Comparison of ENCODE assay signal across 13 cellular contexts in the genomic region with DNA sequence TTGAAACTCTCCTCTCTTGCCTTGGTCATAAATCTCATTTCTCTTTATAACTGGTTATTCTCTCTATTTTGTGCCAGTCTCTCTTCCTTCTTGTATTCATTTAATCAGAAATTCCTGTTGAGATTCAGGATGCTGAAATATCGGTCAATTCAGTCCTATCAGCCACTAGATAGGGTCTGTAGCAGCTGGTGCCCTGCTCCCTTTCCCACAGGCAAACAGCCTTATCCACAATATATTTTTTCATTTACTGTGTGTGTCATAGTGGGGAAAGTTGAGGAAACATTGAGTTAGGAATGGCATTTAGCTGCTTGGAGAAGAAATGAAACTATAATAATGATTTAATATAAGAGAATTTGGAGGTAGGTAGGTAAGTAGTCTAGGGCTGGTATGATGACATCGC.
"Had no signal": no experiment of that assay in that cellular context is flagged by ENCODE, and none has a peak within 500 bp of the region (broad histone marks: within the 10 kb centered on the region; RNA-seq: fewer than 3 reads in every experiment).

No MANE protein-coding gene starts in this region.

- H3K36me3 Mint-ChIP-seq: WTC11 had no signal

- ATAC-seq: esophagus mucosa, left cardiac atrium, lower lobe of right lung, WTC11 had no signal

- H3K36me3 ChIP-seq: lower lobe of right lung, transverse colon had no signal

- H3K9me3 ChIP-seq: lower lobe of right lung, transverse colon had no signal

- H3K27ac Mint-ChIP-seq: activated CD4-positive, alpha-beta T cell treated with anti-CD3 and anti-CD28 coated beads, Interleukin-2, amount 10 ng/mL, durations not matched to agents 24 days and 14 days; mesothelial cell of epicardium had no signal

- H3K27me3 ChIP-seq: transverse colon had no signal

- DNase-seq: activated CD4-positive, alpha-beta T cell treated with anti-CD3 and anti-CD28 coated beads, Interleukin-2, amount 10 ng/mL, durations not matched to agents 24 days and 14 days; activated gamma-delta T cell treated with Interleukin-2 at 50 U/mL for 16 hours; activated T-cell treated with anti-CD3 and anti-CD28 coated beads, Interleukin-2, amount 50 U/mL, for 1 hour; cerebellar nuclear complex; left cardiac atrium; lower lobe of right lung; stimulated activated CD4-positive, alpha-beta T cell treated with anti-CD3 and anti-CD28 coated beads, Interleukin-15, amount 100 ng/mL, for 24 hours; stimulated activated CD4-positive, alpha-beta T cell treated with anti-CD3 and anti-CD28 coated beads, Interleukin-4, amount 100 ng/mL, for 24 hours; T-helper 1 cell; transverse colon had no signal

- H3K4me3 ChIP-seq: lower lobe of right lung, transverse colon had no signal

- H3K27me3 Mint-ChIP-seq: activated CD4-positive, alpha-beta T cell treated with anti-CD3 and anti-CD28 coated beads, Interleukin-2, amount 10 ng/mL, durations not matched to agents 24 days and 14 days had no signal

- H3K27ac ChIP-seq: lower lobe of right lung, transverse colon had no signal

- H3K4me3 Mint-ChIP-seq: activated CD4-positive, alpha-beta T cell treated with anti-CD3 and anti-CD28 coated beads, Interleukin-2, amount 10 ng/mL, durations not matched to agents 24 days and 14 days; mesothelial cell of epicardium; WTC11 had no signal

- H3K9me3 Mint-ChIP-seq: activated CD4-positive, alpha-beta T cell treated with anti-CD3 and anti-CD28 coated beads, Interleukin-2, amount 10 ng/mL, durations not matched to agents 24 days and 14 days; mesothelial cell of epicardium; WTC11 had no signal
